Comparison of ENCODE assay signal across 10 cellular contexts in the genomic region with DNA sequence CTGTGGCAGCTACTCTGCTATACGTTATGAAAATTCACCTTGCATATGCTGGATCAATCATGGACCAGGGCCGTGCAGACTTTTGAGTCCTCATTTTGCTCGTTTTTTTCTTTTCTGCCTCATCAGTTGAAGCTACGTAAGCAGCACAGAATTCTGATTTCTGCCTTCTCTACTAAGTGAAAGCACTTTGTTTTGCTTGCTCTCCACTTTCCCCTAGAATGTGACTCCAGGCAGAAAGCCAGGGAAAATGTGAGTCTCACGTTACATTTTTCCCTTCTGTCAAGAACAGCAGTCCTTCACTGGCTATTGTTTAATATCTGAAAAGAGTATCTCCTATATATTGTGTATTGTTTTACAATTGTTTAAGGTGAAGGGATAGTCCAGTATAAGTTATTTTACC.
DNase-seq lines count a peak whose midpoint lies in the region; ATAC-seq and TF ChIP-seq lines count a peak whose summit lies in the region.
"Had no signal": no experiment of that assay in that cellular context is flagged by ENCODE, and none has a peak within 500 bp of the region (broad histone marks: within the 10 kb centered on the region; RNA-seq: fewer than 3 reads in every experiment).

No MANE protein-coding gene starts in this region.

- H3K4me1 ChIP-seq in SJCRH30, result no peaks in the 10 kb centered on the region
- H3K4me1 ChIP-seq: esophagus squamous epithelium had no signal

- peak overlapping the region; percentile 43 for H3K4me3 ChIP-seq in SJCRH30
- H3K4me3 ChIP-seq in foreskin fibroblast (ENCODE audit: low read depth in 1 of 2, low read length in 2 of 2), result peak overlapping the region in 1 of 2 donors; percentile 43
- H3K4me3 ChIP-seq: esophagus squamous epithelium had no signal

- TF ChIP-seq RAD21 in Ishikawa (IDR thresholded peaks at IDR 0.05; ENCODE audit: low read depth), result no peak

- ATAC-seq in sciatic nerve (peak; percentile 34), left colon (no peak), GM18873 (IDR thresholded peaks at IDR 0.05; ENCODE audit: low FRiP score, unreplicated experiment) (no peak), omental fat pad (ENCODE audit: low FRiP score) (no peak), GM19328 (IDR thresholded peaks at IDR 0.05; ENCODE audit: unreplicated experiment) (no peak)

- DNase-seq in SJCRH30, result peak; percentile 36 to 70
- peak; percentile 31 to 76 for DNase-seq in foreskin fibroblast
- DNase-seq in sciatic nerve (ENCODE audit: low spot score), result no peak
- DNase-seq in left colon, result no peak
- DNase-seq in omental fat pad (ENCODE audit: low spot score), result no peak
- DNase-seq: esophagus squamous epithelium, trophoblast cell had no signal

- H3K27me3 ChIP-seq in SJCRH30, result no peaks in the 10 kb centered on the region
- H3K27me3 ChIP-seq: esophagus squamous epithelium had no signal

- no peaks in the 10 kb centered on the region for H3K9me3 ChIP-seq in SJCRH30 (replicated peaks)
- H3K9me3 ChIP-seq: esophagus squamous epithelium had no signal

- no peaks in the 10 kb centered on the region for H3K36me3 ChIP-seq in SJCRH30
- H3K36me3 ChIP-seq: esophagus squamous epithelium had no signal

- H3K27ac ChIP-seq in SJCRH30, result no peak overlapping the region
- H3K27ac ChIP-seq: esophagus squamous epithelium had no signal

- intact Hi-C loops in sciatic nerve (cut with DNase I), result no loop called here
- intact Hi-C loops in left colon (cut with DNase I, micrococcal nuclease), result no loop called here

- no peak for TF ChIP-seq EP300 in Ishikawa (IDR thresholded peaks at IDR 0.05; ENCODE audit: borderline replicate concordance)

- no peak for TF ChIP-seq CTCF in foreskin fibroblast (IDR thresholded peaks at IDR 0.05; ENCODE audit: low read depth, low read length)
- TF ChIP-seq CTCF in omental fat pad (IDR thresholded peaks at IDR 0.05), result no peak

TF ChIP-seq in Ishikawa, 13 proteins besides CTCF, POLR2A, EP300 and RAD21:
- TF ChIP-seq YY1 (IDR thresholded peaks at IDR 0.05; ENCODE audit: low read depth), result no peak
- TF ChIP-seq TEAD4 (IDR thresholded peaks at IDR 0.05), result 0 out of 2 replicates have a peak, but pooled peaks have one; percentile 24
- peak; percentile 48 for TF ChIP-seq NFIC (IDR thresholded peaks at IDR 0.05)

Comparison
In these comparisons a context has a peak if more than half of its experiments do, and no peak if none do; other contexts are left out.
1. DNase-seq: peak in SJCRH30 (2 of 2) and foreskin fibroblast (2 of 2); none in sciatic nerve (single experiment), left colon (0 of 2) and omental fat pad (single experiment).